In genomic region chr4:79697444-79697843, GRCh38 we compare ENCODE assay signal across 28 cellular contexts.
"Had no signal": no experiment of that assay in that cellular context is flagged by ENCODE, and none has a peak within 500 bp of the region (broad histone marks: within the 10 kb centered on the region; RNA-seq: fewer than 3 reads in every experiment).

No MANE protein-coding gene starts in this region.

- H3K9me3 ChIP-seq: ovary, thyroid gland, vagina had no signal

- H3K4me1 Mint-ChIP-seq: natural killer cell; nephron; neural progenitor cell; stimulated activated effector memory CD8-positive, alpha-beta T cell treated with anti-CD3 and anti-CD28 coated beads, Interleukin-12 subunit alpha, Interleukin-12 subunit beta, amount 100 ng/mL, for 72 hours; stimulated activated naive B cell treated with anti-CD40 and anti-IgM and Interleukin-4, amounts not matched to agents 10 μg/mL and 1 μg/mL and 100 μg/mL, for 72 hours had no signal

- H3K27me3 ChIP-seq: neural progenitor cell, ovary, stomach, thyroid gland, tibial nerve, upper lobe of left lung, vagina had no signal

- DNase-seq: natural killer cell; occipital lobe; ovary; posterior cingulate gyrus; psoas muscle; right cardiac atrium; spleen; stimulated activated CD4-positive, alpha-beta T cell treated with anti-CD3 and anti-CD28 coated beads, Interleukin-15, amount 100 ng/mL, for 24 hours; stimulated activated CD4-positive, alpha-beta T cell treated with anti-CD3 and anti-CD28 coated beads, Interleukin-2, amount 100 ng/mL, for 24 hours; stimulated activated CD4-positive, alpha-beta T cell treated with anti-CD3 and anti-CD28 coated beads, Interleukin-2, amount 100 ng/mL, for 48 hours; stimulated activated CD4-positive, alpha-beta T cell treated with anti-CD3 and anti-CD28 coated beads, Interleukin-4, amount 100 ng/mL, for 24 hours; stimulated activated naive B cell treated with anti-CD40 and anti-IgM and Interleukin-4, amounts not matched to agents 10 μg/mL and 1 μg/mL and 100 μg/mL, for 72 hours; stimulated activated naive CD4-positive, alpha-beta T cell treated with Interleukin-2 at 50 U/mL for 16 hours; stomach; thyroid gland; upper lobe of left lung had no signal

- H3K4me3 Mint-ChIP-seq: natural killer cell; nephron; neural progenitor cell; stimulated activated effector memory CD8-positive, alpha-beta T cell treated with anti-CD3 and anti-CD28 coated beads, Interleukin-12 subunit alpha, Interleukin-12 subunit beta, amount 100 ng/mL, for 72 hours; stimulated activated naive B cell treated with anti-CD40 and anti-IgM and Interleukin-4, amounts not matched to agents 10 μg/mL and 1 μg/mL and 100 μg/mL, for 72 hours; stimulated activated naive CD8-positive, alpha-beta T cell treated with anti-CD3 and anti-CD28 coated beads, Interleukin-15, Interleukin-2, amounts not matched to agents 100 ng/mL and 50 ng/mL, for 24 hours had no signal

- H3K27me3 Mint-ChIP-seq: progenitor cell of endocrine pancreas had no signal

- H3K4me3 ChIP-seq: neural progenitor cell, ovary, psoas muscle, skin epidermis, smooth muscle cell, spleen, stomach, thoracic aorta, thyroid gland, tibial nerve, upper lobe of left lung, vagina had no signal

- H3K4me1 ChIP-seq: neural progenitor cell, parathyroid adenoma, psoas muscle, spleen, stomach, thyroid gland, tibial nerve, upper lobe of left lung, vagina had no signal

- H3K36me3 Mint-ChIP-seq: neural progenitor cell; stimulated activated effector memory CD8-positive, alpha-beta T cell treated with anti-CD3 and anti-CD28 coated beads, Interleukin-12 subunit alpha, Interleukin-12 subunit beta, amount 100 ng/mL, for 72 hours had no signal

- ATAC-seq: natural killer cell; psoas muscle; right cardiac atrium; sciatic nerve; stimulated activated effector memory CD8-positive, alpha-beta T cell treated with anti-CD3 and anti-CD28 coated beads, Interleukin-12 subunit alpha, Interleukin-12 subunit beta, amount 100 ng/mL, for 72 hours; stimulated activated naive B cell treated with anti-CD40 and anti-IgM and Interleukin-4, amounts not matched to agents 10 μg/mL and 1 μg/mL and 100 μg/mL, for 72 hours had no signal

- H3K36me3 ChIP-seq: neural progenitor cell, ovary, spleen, stomach, thoracic aorta, thyroid gland, tibial nerve, upper lobe of left lung, vagina had no signal

- H3K27ac Mint-ChIP-seq: natural killer cell; nephron; neural progenitor cell; progenitor cell of endocrine pancreas; stimulated activated effector memory CD8-positive, alpha-beta T cell treated with anti-CD3 and anti-CD28 coated beads, Interleukin-12 subunit alpha, Interleukin-12 subunit beta, amount 100 ng/mL, for 72 hours; stimulated activated naive B cell treated with anti-CD40 and anti-IgM and Interleukin-4, amounts not matched to agents 10 μg/mL and 1 μg/mL and 100 μg/mL, for 72 hours; stimulated activated naive CD8-positive, alpha-beta T cell treated with anti-CD3 and anti-CD28 coated beads, Interleukin-15, Interleukin-2, amounts not matched to agents 100 ng/mL and 50 ng/mL, for 24 hours had no signal
